Comparison of ENCODE assay signal across 9 cellular contexts in the genomic region with DNA sequence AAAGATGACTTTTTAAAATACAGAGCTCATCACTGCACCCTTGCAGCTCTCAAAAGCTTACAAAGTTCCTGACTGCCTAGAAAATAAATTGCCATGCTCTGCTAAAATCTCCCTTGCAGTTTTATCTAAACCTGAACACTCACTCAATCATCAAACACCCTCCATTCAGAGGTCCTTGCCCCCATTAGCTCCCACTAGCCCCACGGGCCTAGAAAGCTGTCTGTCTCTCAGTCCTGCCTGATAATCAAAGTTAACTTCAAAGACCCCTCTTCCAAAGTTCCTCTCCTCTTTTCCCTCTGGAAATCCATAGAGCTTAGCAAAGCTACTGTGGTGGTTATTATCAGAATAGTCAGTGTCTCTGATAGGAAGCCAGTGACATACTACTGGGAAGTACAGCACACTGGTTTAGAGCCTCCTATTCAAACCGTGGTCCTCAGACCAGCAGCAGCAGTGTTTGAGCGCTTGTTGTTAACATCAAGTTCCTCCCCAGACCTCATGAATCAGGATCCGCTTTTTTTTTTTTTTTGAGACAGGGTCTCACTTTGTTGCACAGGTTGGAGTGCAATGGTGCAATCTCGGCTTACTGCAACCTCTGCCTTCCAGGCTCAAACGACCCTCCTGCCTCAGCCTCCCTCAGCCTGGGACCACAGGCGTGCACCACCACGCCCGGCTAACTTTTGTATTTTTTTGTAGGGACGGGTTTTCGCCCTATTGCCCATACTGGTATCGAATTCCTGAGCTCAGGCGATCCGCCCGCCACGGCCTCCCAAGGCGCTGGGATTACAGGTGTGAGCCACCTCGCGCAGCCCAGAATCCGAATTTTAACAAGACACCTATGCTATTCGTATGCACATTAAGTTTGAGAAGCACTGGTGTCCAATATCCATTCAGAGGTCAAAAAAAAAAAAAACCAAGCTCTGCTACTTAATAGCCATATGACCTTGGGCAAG. TPM values are rescaled to one million over a fixed set of nuclear protein-coding genes. Genes with fewer than 3 reads are reported as not detected.
DNase-seq lines count a peak whose midpoint lies in the region; ATAC-seq and TF ChIP-seq lines count a peak whose summit lies in the region.
"Had no signal": no experiment of that assay in that cellular context is flagged by ENCODE, and none has a peak within 500 bp of the region (broad histone marks: within the 10 kb centered on the region; RNA-seq: fewer than 3 reads in every experiment).

No MANE protein-coding gene starts in this region.

- no peak for ATAC-seq in CD4-positive, alpha-beta T cell (ENCODE audit: poor library complexity)
- ATAC-seq in GM19395 (IDR thresholded peaks at IDR 0.05; ENCODE audit: unreplicated experiment), result no peak
- no peak for ATAC-seq in omental fat pad (ENCODE audit: low FRiP score)

- peak overlapping the region; percentile 86 for H3K4me3 ChIP-seq in ectodermal cell (ENCODE audit: insufficient read depth, low read depth, low read length)
- H3K4me3 ChIP-seq in neural progenitor cell, result peak overlapping the region; percentile 57

- H3K27me3 ChIP-seq in CD4-positive, alpha-beta T cell (ENCODE audit: control insufficient read depth, insufficient read depth, low read length), result no peaks in the 10 kb centered on the region
- H3K27me3 ChIP-seq in ectodermal cell (ENCODE audit: control insufficient read depth, insufficient read depth, low read length, poor library complexity, severe bottlenecking) (no peaks in the 10 kb centered on the region), neural progenitor cell (no peaks in the 10 kb centered on the region)

- no peaks in the 10 kb centered on the region for H3K9me3 Mint-ChIP-seq in CD4-positive, alpha-beta T cell
- H3K9me3 Mint-ChIP-seq in neural progenitor cell, result no peaks in the 10 kb centered on the region

- peaks cover 60% of the 10 kb centered on the region for H3K4me1 Mint-ChIP-seq in CD4-positive, alpha-beta T cell (ENCODE audit: low read depth)
- peaks cover 18% of the 10 kb centered on the region for H3K4me1 Mint-ChIP-seq in neural progenitor cell

- peaks cover 33% of the 10 kb centered on the region for H3K36me3 Mint-ChIP-seq in CD4-positive, alpha-beta T cell (ENCODE audit: low read depth)
- peaks cover 3% of the 10 kb centered on the region for H3K36me3 Mint-ChIP-seq in neural progenitor cell

- H2AFZ ChIP-seq in neural progenitor cell (replicated peaks), result no peak overlapping the region

- H3K36me3 ChIP-seq in ectodermal cell (ENCODE audit: control insufficient read depth, insufficient read depth, low read length) (no peaks in the 10 kb centered on the region), neural progenitor cell (no peaks in the 10 kb centered on the region)

- H3K27ac ChIP-seq in CD4-positive, alpha-beta T cell (ENCODE audit: low read depth, low read length), result no peak overlapping the region
- H3K27ac ChIP-seq in ectodermal cell (ENCODE audit: insufficient read depth, low read depth, low read length, poor library complexity, severe bottlenecking) (no peak overlapping the region), neural progenitor cell (no peak overlapping the region)

- peaks cover 61% of the 10 kb centered on the region for H3K79me2 ChIP-seq in neural progenitor cell (ENCODE audit: low read depth)

- no peak for DNase-seq in CD4-positive, alpha-beta T cell
- peak; percentile 30 for DNase-seq in NAMALWA (ENCODE audit: low spot score)
- peak; percentile 21 for DNase-seq in neural progenitor cell (ENCODE audit: low spot score)
- DNase-seq in NCI-H2081 treated with DMSO at 0.1 percent for 48 hours (lab: John Stamatoyannopoulos, UW), result no peak
- no peak for DNase-seq in NCI-H1436 (lab: John Stamatoyannopoulos, UW)
- no peak for DNase-seq in omental fat pad (ENCODE audit: low spot score)

- POLR2A ChIA-PET in CD4-positive, alpha-beta T cell (lab: Charles Lee), result interaction anchor here (1.0 to 2.6 kb wide), 8 partner anchors 9 to 258 kb away, joined by 3 to 27 read pairs (median 5); partner anchors contain the start of genes ALG8, INTS4, KCTD21 and RSF1

- peaks cover 22% of the 10 kb centered on the region for H4K20me1 ChIP-seq in neural progenitor cell (ENCODE audit: low read depth)

- no peak for TF ChIP-seq CTCF in CD4-positive, alpha-beta T cell (IDR thresholded peaks at IDR 0.05)
- no peak for TF ChIP-seq CTCF in neural progenitor cell (IDR thresholded peaks at IDR 0.05)
- no peak for TF ChIP-seq CTCF in omental fat pad (IDR thresholded peaks at IDR 0.05)

- H3K27me3 Mint-ChIP-seq in CD4-positive, alpha-beta T cell, result no peaks in the 10 kb centered on the region
- H3K27me3 Mint-ChIP-seq in neural progenitor cell (ENCODE audit: insufficient read depth, low read depth), result no peaks in the 10 kb centered on the region

- peak overlapping the region; percentile 96 for H3K4me3 Mint-ChIP-seq in CD4-positive, alpha-beta T cell
- peak overlapping the region; percentile 94 for H3K4me3 Mint-ChIP-seq in neural progenitor cell

- peak overlapping the region; percentile 93 for H3K27ac Mint-ChIP-seq in CD4-positive, alpha-beta T cell
- H3K27ac Mint-ChIP-seq in neural progenitor cell, result no peak overlapping the region

- CTCF ChIA-PET in CD4-positive, alpha-beta T cell (lab: Charles Lee), result interaction anchor here (0.6 to 1.5 kb wide), 3 partner anchors 32 to 486 kb away, joined by 3 to 4 read pairs (median 3); partner anchors contain the start of gene INTS4

- intact Hi-C loops in CD4-positive, alpha-beta T cell (cut with DNase I, micrococcal nuclease), result loop anchor here (1.0 to 5.0 kb wide), 2 partner anchors 81 to 125 kb away; no protein-coding TSS in a partner anchor

- H3K9ac ChIP-seq in neural progenitor cell, result peak overlapping the region; percentile 81

- H3K4me1 ChIP-seq in ectodermal cell (ENCODE audit: control insufficient read depth, insufficient read depth, low read length) (no peaks in the 10 kb centered on the region), neural progenitor cell (no peaks in the 10 kb centered on the region)

- H3K4me2 ChIP-seq in neural progenitor cell, result peak overlapping the region; percentile 75

- WGBS in ectodermal cell, 2 experiments, result 39 to 46% methylated on average over 19 to 20 of the region's 21 CpGs

- H3F3A ChIP-seq in neural progenitor cell (ENCODE audit: low read depth), result no peaks in the 10 kb centered on the region

- H3K9me3 ChIP-seq in CD4-positive, alpha-beta T cell (ENCODE audit: control insufficient read depth, low read length), result no peaks in the 10 kb centered on the region
- no peaks in the 10 kb centered on the region for H3K9me3 ChIP-seq in ectodermal cell (ENCODE audit: control insufficient read depth, low read length)
- H3K9me3 ChIP-seq in neural progenitor cell (ENCODE audit: low read depth), result no peaks in the 10 kb centered on the region

RNA-seq across cellular contexts. Expression of gene NDUFC2, which starts 1.2 kb away (rescaled TPM):
- 10 to 100 TPM; 62.6 to 68.5 TPM for total RNA-seq in CD4-positive, alpha-beta T cell
- polyA plus RNA-seq in ectodermal cell (2013, experiment 1 of 4), result 164 TPM
- 172 TPM for polyA plus RNA-seq in ectodermal cell (2013, experiment 2 of 4)
- polyA plus RNA-seq in ectodermal cell (2013, experiment 3 of 4), result 134 TPM
- 134 TPM for polyA plus RNA-seq in ectodermal cell (2013, experiment 4 of 4)
- 36.7 and 89.5 TPM in 2 replicates for total RNA-seq in neural progenitor cell (ENCODE audit: low replicate concordance)
- 100 to 1,000 TPM in 1 of 4 donors, 10 to 100 TPM in 3; 57.8 to 136 (median 75.5) TPM for total RNA-seq in omental fat pad

RNA-seq across cellular contexts. Expression of gene THRSP, which starts 14.8 kb away (rescaled TPM):
- not detected for total RNA-seq in CD4-positive, alpha-beta T cell
- polyA plus RNA-seq in ectodermal cell (2013, experiment 1 of 4), result not detected
- not detected for polyA plus RNA-seq in ectodermal cell (2013, experiment 2 of 4)
- polyA plus RNA-seq in ectodermal cell (2013, experiment 3 of 4), result not detected
- polyA plus RNA-seq in ectodermal cell (2013, experiment 4 of 4), result not detected
- total RNA-seq in neural progenitor cell (ENCODE audit: low replicate concordance), result not detected in 2 replicates
- 100 to 1,000 TPM in 1 of 4 donors, 10 to 100 TPM in 3; 12.7 to 119 (median 15.6) TPM for total RNA-seq in omental fat pad
- total RNA-seq: glomerular endothelial cell had no signal

RNA-seq across cellular contexts. Expression of gene KCTD14, which starts 55.4 kb away (rescaled TPM):
- under 1 TPM in 1 of 2 experiments, not detected in 1; 0.34 TPM for total RNA-seq in CD4-positive, alpha-beta T cell
- polyA plus RNA-seq in ectodermal cell (2013, experiment 1 of 4), result 5.0 TPM
- 5.2 TPM for polyA plus RNA-seq in ectodermal cell (2013, experiment 2 of 4)
- polyA plus RNA-seq in ectodermal cell (2013, experiment 3 of 4), result 4.6 TPM
- 4.1 TPM for polyA plus RNA-seq in ectodermal cell (2013, experiment 4 of 4)
- 4.3 and 5.3 TPM in 2 replicates for total RNA-seq in neural progenitor cell (ENCODE audit: low replicate concordance)
- 1 to 10 TPM; 3.5 to 8.4 (median 6.2) TPM for total RNA-seq in omental fat pad

Comparison
In these comparisons a context has a peak if more than half of its experiments do, and no peak if none do; other contexts are left out.
1. DNase-seq: peak in NAMALWA (single experiment) and neural progenitor cell (single experiment); none in CD4-positive, alpha-beta T cell (0 of 10), NCI-H2081 treated with DMSO at 0.1 percent for 48 hours (single experiment), NCI-H1436 (single experiment) and omental fat pad (single experiment).
2. RNA of gene THRSP, which starts 14.8 kb away (total RNA-seq): 12.7 to 119 TPM in omental fat pad; not detected in CD4-positive, alpha-beta T cell and not detected in neural progenitor cell; every median in the first group is over 10 times any median in the second.